9 cellular contexts compared by ENCODE assay signal in genomic region chr11:12888525-12889158, GRCh38.
DNase-seq lines count a peak whose midpoint lies in the region; TF ChIP-seq lines count a peak whose summit lies in the region.
"Had no signal": no experiment of that assay in that cellular context is flagged by ENCODE, and none has a peak within 500 bp of the region (broad histone marks: within the 10 kb centered on the region; RNA-seq: fewer than 3 reads in every experiment).

No MANE protein-coding gene starts in this region.

- H3K27ac ChIP-seq in muscle layer of colon (ENCODE audit: low read depth, low read length) = peak overlapping the region; percentile 87

- H3K9me3 ChIP-seq in muscle layer of colon (ENCODE audit: low read length) = no peaks in the 10 kb centered on the region
- H3K9me3 ChIP-seq: BLaER1 treated with 17β-estradiol and CSF1 and Interleukin-3, amounts not matched to agents 10 nM and 100 nM had no signal

- TF ChIP-seq CTCF in epithelial cell of proximal tubule (conservative IDR thresholded peaks at IDR 0.05; ENCODE audit: low read depth, low read length) = peak; percentile 82

- no peak overlapping the region for H3K9ac ChIP-seq in muscle layer of colon (ENCODE audit: low read length)
- H3K9ac ChIP-seq: BLaER1 treated with 17β-estradiol and CSF1 and Interleukin-3, amounts not matched to agents 10 nM and 100 nM had no signal

- no peaks in the 10 kb centered on the region for H3K27me3 ChIP-seq in muscle layer of colon (ENCODE audit: control insufficient read depth in 1 of 2, insufficient read depth in 2 of 2, low read length in 2 of 2)
- H3K27me3 ChIP-seq: BLaER1 treated with 17β-estradiol and CSF1 and Interleukin-3, amounts not matched to agents 10 nM and 100 nM had no signal

- H3K4me1 ChIP-seq in muscle layer of colon (ENCODE audit: insufficient read depth, low read length) = peaks cover 58% of the 10 kb centered on the region

- peaks cover 4% of the 10 kb centered on the region for H3K36me3 ChIP-seq in muscle layer of colon (ENCODE audit: insufficient read depth, low read length)
- H3K36me3 ChIP-seq: BLaER1 treated with 17β-estradiol and CSF1 and Interleukin-3, amounts not matched to agents 10 nM and 100 nM had no signal

- DNase-seq in NCI-H2171 treated with DMSO at 0.1 percent for 48 hours (lab: John Stamatoyannopoulos, UW) (peak; percentile 39), NCI-H2171 (lab: John Stamatoyannopoulos, UW) (no peak), HS-27A (ENCODE audit: low read depth) (peak; percentile 71), NOMO-1 treated with dmso at 0.1 percent for 144 hours (lab: John Stamatoyannopoulos, UW; ENCODE audit: unreplicated experiment) (peak; percentile 5), epithelial cell of proximal tubule (ENCODE audit: low read depth) (peak; percentile 56)
- peak; percentile 24 for DNase-seq in activated CD8-positive, alpha-beta memory T cell treated with anti-CD3 and anti-CD28 coated beads, Interleukin-2, amount 50 U/mL, for 24 hours (ENCODE audit: extremely low read depth)
- peak; percentile 5 to 47 for DNase-seq in stimulated activated CD8-positive, alpha-beta memory T cell treated with anti-CD3 and anti-CD28 coated beads, Interleukin-7, amount 100 ng/mL, for 1 hour (ENCODE audit: low read depth in 2 of 2)

- H3K4me3 ChIP-seq in epithelial cell of proximal tubule (ENCODE audit: low read depth, low read length) (no peak overlapping the region), muscle layer of colon (ENCODE audit: low read depth in 1 of 2, low read length in 2 of 2) (no peak overlapping the region)
- H3K4me3 ChIP-seq: BLaER1 treated with 17β-estradiol and CSF1 and Interleukin-3, amounts not matched to agents 10 nM and 100 nM had no signal
